8 cellular contexts compared by ENCODE assay signal in genomic region chr6:87705070-87705691, GRCh38.
DNase-seq lines count a peak whose midpoint lies in the region; ATAC-seq lines count a peak whose summit lies in the region.

No MANE protein-coding gene starts in this region.

- H3K27me3 Mint-ChIP-seq in stimulated activated naive CD8-positive, alpha-beta T cell treated with anti-CD3 and anti-CD28 coated beads, Interleukin-15, Interleukin-2, amounts not matched to agents 100 ng/mL and 50 ng/mL, for 24 hours = no peaks in the 10 kb centered on the region

- no peaks in the 10 kb centered on the region for H3K9me3 Mint-ChIP-seq in stimulated activated naive CD8-positive, alpha-beta T cell treated with anti-CD3 and anti-CD28 coated beads, Interleukin-15, Interleukin-2, amounts not matched to agents 100 ng/mL and 50 ng/mL, for 24 hours

- H3K36me3 Mint-ChIP-seq in stimulated activated naive CD8-positive, alpha-beta T cell treated with anti-CD3 and anti-CD28 coated beads, Interleukin-15, Interleukin-2, amounts not matched to agents 100 ng/mL and 50 ng/mL, for 24 hours (ENCODE audit: low read depth) = peaks cover 10% of the 10 kb centered on the region

- peak; percentile 41 for ATAC-seq in HG03039 (IDR thresholded peaks at IDR 0.05; ENCODE audit: unreplicated experiment)

- no peak overlapping the region for H3K4me3 Mint-ChIP-seq in stimulated activated naive CD8-positive, alpha-beta T cell treated with anti-CD3 and anti-CD28 coated beads, Interleukin-15, Interleukin-2, amounts not matched to agents 100 ng/mL and 50 ng/mL, for 24 hours

- H3K27ac Mint-ChIP-seq in stimulated activated naive CD8-positive, alpha-beta T cell treated with anti-CD3 and anti-CD28 coated beads, Interleukin-15, Interleukin-2, amounts not matched to agents 100 ng/mL and 50 ng/mL, for 24 hours = peak overlapping the region; percentile 12

- H3K9me3 ChIP-seq in effector memory CD4-positive, alpha-beta T cell (ENCODE audit: control insufficient read depth, low read length) = no peaks in the 10 kb centered on the region

- no peaks in the 10 kb centered on the region for H3K27me3 ChIP-seq in effector memory CD4-positive, alpha-beta T cell (replicated peaks; ENCODE audit: control insufficient read depth, insufficient read depth, low read length, poor library complexity, severe bottlenecking)

- no peak overlapping the region for H3K4me3 ChIP-seq in effector memory CD4-positive, alpha-beta T cell (ENCODE audit: insufficient read depth, low read depth, low read length, poor library complexity, severe bottlenecking)

- peak; percentile 63 for DNase-seq in stimulated activated CD4-positive, alpha-beta T cell treated with anti-CD3 and anti-CD28 coated beads, Interleukin-15, amount 100 ng/mL, for 24 hours
- DNase-seq in stimulated activated CD4-positive, alpha-beta T cell treated with anti-CD3 and anti-CD28 coated beads, Interleukin-4, amount 100 ng/mL, for 4 hours = no peak
- peak; percentile 44 for DNase-seq in activated CD4-positive, CD25-positive, alpha-beta regulatory T cell treated with anti-CD3 and anti-CD28 coated beads, Interleukin-2, amount 50 U/mL, for 72 hours
- no peak for DNase-seq in effector memory CD4-positive, alpha-beta T cell
- DNase-seq in DMS114 treated with DMSO at 0.1 percent for 48 hours (lab: John Stamatoyannopoulos, UW; ENCODE audit: unreplicated experiment) (no peak), NCI-H1417 (lab: John Stamatoyannopoulos, UW) (no peak)

- no peaks in the 10 kb centered on the region for H3K4me1 ChIP-seq in effector memory CD4-positive, alpha-beta T cell (ENCODE audit: control insufficient read depth, insufficient read depth, low read length, poor library complexity, severe bottlenecking)

- no peaks in the 10 kb centered on the region for H3K36me3 ChIP-seq in effector memory CD4-positive, alpha-beta T cell (ENCODE audit: control insufficient read depth, insufficient read depth, low read length)

- H3K27ac ChIP-seq in effector memory CD4-positive, alpha-beta T cell (ENCODE audit: insufficient read depth, low read length, poor library complexity, severe bottlenecking) = no peak overlapping the region

- H3K4me1 Mint-ChIP-seq in stimulated activated naive CD8-positive, alpha-beta T cell treated with anti-CD3 and anti-CD28 coated beads, Interleukin-15, Interleukin-2, amounts not matched to agents 100 ng/mL and 50 ng/mL, for 24 hours (ENCODE audit: low read depth) = peaks cover 22% of the 10 kb centered on the region

Comparison
In these comparisons a context has a peak if more than half of its experiments do, and no peak if none do; other contexts are left out.
1. DNase-seq: peak in stimulated activated CD4-positive, alpha-beta T cell treated with anti-CD3 and anti-CD28 coated beads, Interleukin-15, amount 100 ng/mL, for 24 hours (single experiment) and activated CD4-positive, CD25-positive, alpha-beta regulatory T cell treated with anti-CD3 and anti-CD28 coated beads, Interleukin-2, amount 50 U/mL, for 72 hours (single experiment); none in stimulated activated CD4-positive, alpha-beta T cell treated with anti-CD3 and anti-CD28 coated beads, Interleukin-4, amount 100 ng/mL, for 4 hours (0 of 2), effector memory CD4-positive, alpha-beta T cell (0 of 3), DMS114 treated with DMSO at 0.1 percent for 48 hours (single experiment) and NCI-H1417 (0 of 3).